ENCODE assay signal across 26 cellular contexts in the genomic region with DNA sequence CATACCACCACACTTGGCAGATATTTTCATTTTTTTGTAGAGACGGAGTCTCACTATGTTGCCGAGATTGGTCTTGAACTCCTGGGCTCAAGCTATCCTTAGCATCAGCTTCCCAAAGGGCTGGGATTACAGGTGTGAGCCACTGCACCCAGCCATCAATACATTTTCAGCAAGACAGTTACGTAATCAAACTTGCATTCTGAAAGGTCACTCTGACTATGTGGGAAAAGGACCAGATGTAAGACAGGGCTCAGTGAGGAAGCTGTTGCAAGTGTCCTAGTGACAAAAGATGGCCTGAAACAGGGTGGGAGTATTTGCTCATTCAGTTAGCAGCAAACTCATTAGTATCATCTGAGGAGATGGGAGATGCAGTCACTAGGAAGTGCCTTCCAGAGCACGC.
"Had no signal": no experiment of that assay in that cellular context is flagged by ENCODE, and none has a peak within 500 bp of the region (broad histone marks: within the 10 kb centered on the region; RNA-seq: fewer than 3 reads in every experiment).

No MANE protein-coding gene starts in this region.

- H3K27me3 Mint-ChIP-seq: dendritic cell treated with granulocyte-macrophage colony-stimulating factor and Interleukin-4, amounts not matched to agents 40 ng/mL and 50 ng/mL, for 4 days; naive thymus-derived CD8-positive, alpha-beta T cell; progenitor cell of endocrine pancreas; type B pancreatic cell had no signal

- H3K9me3 ChIP-seq: colonic mucosa, lower lobe of right lung, pancreas, right atrium auricular region, sigmoid colon, stomach, thyroid gland had no signal

- H3K9me3 Mint-ChIP-seq: endodermal cell, immature natural killer cell had no signal

- H3K27ac Mint-ChIP-seq: dendritic cell treated with granulocyte-macrophage colony-stimulating factor and Interleukin-4, amounts not matched to agents 40 ng/mL and 50 ng/mL, for 4 days; endodermal cell; immature natural killer cell; nephron progenitor cell; progenitor cell of endocrine pancreas; stimulated activated effector memory CD8-positive, alpha-beta T cell treated with anti-CD3 and anti-CD28 coated beads, Interleukin-12 subunit alpha, Interleukin-12 subunit beta, amount 100 ng/mL, for 72 hours; type B pancreatic cell had no signal

- H3K27ac ChIP-seq: colonic mucosa, epithelial cell of prostate, lower lobe of right lung, pancreas, right atrium auricular region, sigmoid colon, stomach, thyroid gland had no signal

- ATAC-seq: esophagus mucosa; left ventricle myocardium superior; lower lobe of right lung; naive thymus-derived CD8-positive, alpha-beta T cell; pancreas; stimulated activated effector memory CD8-positive, alpha-beta T cell treated with anti-CD3 and anti-CD28 coated beads, Interleukin-12 subunit alpha, Interleukin-12 subunit beta, amount 100 ng/mL, for 72 hours had no signal

- H3K4me1 ChIP-seq: colonic mucosa, lower lobe of right lung, pancreas, sigmoid colon, stomach, thyroid gland had no signal

- H3K27me3 ChIP-seq: colonic mucosa, pancreas, right atrium auricular region, sigmoid colon, stomach, thyroid gland had no signal

- DNase-seq: colonic mucosa; effector CD8-positive, alpha-beta T cell; endodermal cell; foreskin melanocyte; hypothalamus; immature natural killer cell; left ventricle myocardium superior; lower lobe of right lung; naive thymus-derived CD8-positive, alpha-beta T cell; nephron progenitor cell; occipital lobe; pancreas; sigmoid colon; stimulated activated CD4-positive, alpha-beta T cell treated with anti-CD3 and anti-CD28 coated beads, Interleukin-2, amount 100 ng/mL, for 24 hours; stimulated activated CD4-positive, alpha-beta T cell treated with anti-CD3 and anti-CD28 coated beads, Interleukin-4, amount 100 ng/mL, for 24 hours; stimulated activated naive CD4-positive, alpha-beta T cell treated with Interleukin-2 at 50 U/mL for 16 hours; stomach; thyroid gland had no signal

- FAIRE-seq: keratinocyte, pancreas had no signal

- H3K4me1 Mint-ChIP-seq: endodermal cell had no signal

- H3K36me3 ChIP-seq: colonic mucosa, pancreas, right atrium auricular region, thyroid gland had no signal

- H3K4me3 ChIP-seq: colonic mucosa, lower lobe of right lung, pancreas, right atrium auricular region, sigmoid colon, stomach, thyroid gland had no signal

- H3K4me3 Mint-ChIP-seq: dendritic cell treated with granulocyte-macrophage colony-stimulating factor and Interleukin-4, amounts not matched to agents 40 ng/mL and 50 ng/mL, for 4 days; endodermal cell; immature natural killer cell; naive thymus-derived CD8-positive, alpha-beta T cell; nephron progenitor cell; stimulated activated effector memory CD8-positive, alpha-beta T cell treated with anti-CD3 and anti-CD28 coated beads, Interleukin-12 subunit alpha, Interleukin-12 subunit beta, amount 100 ng/mL, for 72 hours; type B pancreatic cell had no signal
